Comparison of ENCODE assay signal across 8 cellular contexts in the genomic region with DNA sequence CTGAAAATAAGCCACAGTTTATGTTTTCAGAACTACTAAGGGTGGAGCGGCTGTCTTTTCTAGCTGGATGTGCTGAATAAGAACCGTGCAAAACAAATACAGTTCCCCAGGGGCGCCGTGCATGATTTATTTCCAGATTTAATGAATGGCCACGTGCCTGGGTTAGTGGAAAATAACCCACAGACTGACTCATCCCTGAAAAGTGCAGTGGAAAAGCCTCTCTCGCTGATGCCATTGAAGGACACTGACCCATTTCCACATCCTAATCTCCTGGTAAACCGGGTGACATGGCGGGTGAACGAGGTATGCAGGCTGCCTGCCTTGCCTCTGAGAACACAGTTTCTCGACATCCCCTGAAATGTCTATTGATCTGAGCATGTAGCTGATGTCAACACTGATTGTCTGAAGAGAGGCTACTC.
A peak's percentile ranks its signal among the peaks of the same experiment; 100 is the strongest.
DNase-seq lines count a peak whose midpoint lies in the region; ATAC-seq, FAIRE-seq and TF ChIP-seq lines count a peak whose summit lies in the region.

No MANE protein-coding gene starts in this region.

- peaks cover 10% of the 10 kb centered on the region for H3K4me1 ChIP-seq in endothelial cell of umbilical vein (ENCODE audit: control insufficient read depth, extremely low read depth, insufficient read depth, low read length)
- peaks cover 9 to 13% of the 10 kb centered on the region in 2 donors for H3K4me1 ChIP-seq in neuronal stem cell (ENCODE audit: control insufficient read depth in 2 of 2, insufficient read depth in 1 of 2, low read depth in 1 of 2, low read length in 2 of 2)
- H3K4me1 ChIP-seq in upper lobe of right lung, result no peaks in the 10 kb centered on the region

- no peaks in the 10 kb centered on the region for H3K36me3 Mint-ChIP-seq in WTC11

- no peak for TF ChIP-seq POLR2A in endothelial cell of umbilical vein (IDR thresholded peaks at IDR 0.05; ENCODE audit: low read depth, low read length)

- H3K4me3 Mint-ChIP-seq in WTC11, result no peak overlapping the region

- H3K79me2 ChIP-seq in endothelial cell of umbilical vein (ENCODE audit: control insufficient read depth, insufficient read depth, low read length), result no peaks in the 10 kb centered on the region

- intact Hi-C loops in endothelial cell of umbilical vein (cut with micrococcal nuclease), result no loop called here
- intact Hi-C loops in upper lobe of right lung (cut with DNase I), result no loop called here

- no peak overlapping the region for H3K4ac ChIP-seq in neuronal stem cell (ENCODE audit: low read length)

- no CpG with 5 or more reads among the region's 10 CpGs for WGBS in neuronal stem cell (ENCODE audit: extremely low coverage in 2 of 2, insufficient read length in 2 of 2, insufficient replicate concordance in 1 of 2), 2 donors

- no peak overlapping the region for H3K27ac ChIP-seq in endothelial cell of umbilical vein (ENCODE audit: insufficient read depth, low read depth, low read length)
- H3K27ac ChIP-seq in neuronal stem cell (replicated peaks; ENCODE audit: low read length), result no peak overlapping the region
- H3K27ac ChIP-seq in upper lobe of right lung, result no peak overlapping the region

- peak; percentile 57 for FAIRE-seq in endothelial cell of umbilical vein (lab: Jason Lieb, UNC)

- no peak overlapping the region for H3K18ac ChIP-seq in neuronal stem cell (ENCODE audit: low read length)

- no peak overlapping the region for H2BK12ac ChIP-seq in neuronal stem cell (ENCODE audit: low read length)

- CTCF ChIA-PET in endothelial cell of umbilical vein (lab: Charles Lee) (interaction anchor here (1.0 kb wide), 1 partner anchor 30 kb away, joined by 4 read pairs; no protein-coding TSS in a partner anchor), WTC11 (lab: Charles Lee) (no interaction called here)

- H2BK5ac ChIP-seq in neuronal stem cell (ENCODE audit: low read length), result no peak overlapping the region

- no peak overlapping the region for H3K4me3 ChIP-seq in endothelial cell of umbilical vein (replicated peaks in 1 of 3; ENCODE audit: insufficient read depth in 1 of 3, low read depth in 1 of 3, low read length in 3 of 3)
- no peak overlapping the region for H3K4me3 ChIP-seq in neuronal stem cell (ENCODE audit: low read length in 2 of 2)
- no peak overlapping the region for H3K4me3 ChIP-seq in upper lobe of right lung

- dilution Hi-C loops in endothelial cell of umbilical vein (cut with MboI; ENCODE audit: extremely low pct_ligation_motif_present, low sequenced_read_pairs), result no loop called here

- no peak overlapping the region for H3K27ac Mint-ChIP-seq in WTC11

- H3K23ac ChIP-seq in neuronal stem cell (ENCODE audit: low read depth, low read length, poor library complexity), result no peak overlapping the region

- peaks cover 20% of the 10 kb centered on the region for H3K4me1 Mint-ChIP-seq in WTC11

- H2BK15ac ChIP-seq in neuronal stem cell (ENCODE audit: low read length), result no peak overlapping the region

- no peak overlapping the region for H4K91ac ChIP-seq in neuronal stem cell (ENCODE audit: low read depth, low read length, poor library complexity)

- peaks cover 2% of the 10 kb centered on the region for H3K27me3 Mint-ChIP-seq in WTC11 (ENCODE audit: low read depth)

- H3K9me3 ChIP-seq in endothelial cell of umbilical vein (replicated peaks; ENCODE audit: control insufficient read depth, insufficient read depth, low read length) (no peaks in the 10 kb centered on the region), neuronal stem cell (replicated peaks in 1 of 2; ENCODE audit: control insufficient read depth in 2 of 2, insufficient read depth in 1 of 2, low read depth in 1 of 2, low read length in 2 of 2) (no peaks in the 10 kb centered on the region), upper lobe of right lung (no peaks in the 10 kb centered on the region)

- no peak overlapping the region for H3K14ac ChIP-seq in neuronal stem cell (ENCODE audit: low read length)

- H4K8ac ChIP-seq in neuronal stem cell (ENCODE audit: low read depth, low read length), result no peak overlapping the region

- H3K27me3 ChIP-seq in endothelial cell of umbilical vein (ENCODE audit: control insufficient read depth in 2 of 2, insufficient read depth in 2 of 2, low read length in 2 of 2), result no peaks in the 10 kb centered on the region
- H3K27me3 ChIP-seq in neuronal stem cell (ENCODE audit: control insufficient read depth in 3 of 3, insufficient read depth in 3 of 3, low read depth in 1 of 3, low read length in 3 of 3), result peaks cover 0 to 8% (median 0%) of the 10 kb centered on the region in 3 experiments
- no peaks in the 10 kb centered on the region for H3K27me3 ChIP-seq in upper lobe of right lung

- H3K79me1 ChIP-seq in neuronal stem cell (ENCODE audit: low read depth, low read length), result no peaks in the 10 kb centered on the region

- no peaks in the 10 kb centered on the region for H3K36me3 ChIP-seq in endothelial cell of umbilical vein (ENCODE audit: control insufficient read depth in 2 of 2, extremely low read depth in 1 of 2, insufficient read depth in 2 of 2, low read length in 2 of 2)
- H3K36me3 ChIP-seq in neuronal stem cell (replicated peaks in 1 of 2; ENCODE audit: control insufficient read depth in 2 of 2, insufficient read depth in 2 of 2, low read length in 2 of 2), result no peaks in the 10 kb centered on the region
- no peaks in the 10 kb centered on the region for H3K36me3 ChIP-seq in upper lobe of right lung

- POLR2A ChIA-PET in endothelial cell of umbilical vein (lab: Charles Lee), result no interaction called here
- POLR2A ChIA-PET in WTC11 (lab: Charles Lee), result no interaction called here

- no TSS peak for BruUV-seq in endothelial cell of umbilical vein (replicated peaks; lab: Mats Ljungman, UMichigan)

- H4K20me1 ChIP-seq in endothelial cell of umbilical vein (replicated peaks; ENCODE audit: control insufficient read depth, extremely low read depth, insufficient read depth, low read length), result no peaks in the 10 kb centered on the region

- H3K9me3 Mint-ChIP-seq in WTC11, result no peaks in the 10 kb centered on the region

- H2AFZ ChIP-seq in endothelial cell of umbilical vein (ENCODE audit: low read depth, low read length) (no peak overlapping the region), neuronal stem cell (ENCODE audit: low read length) (peak overlapping the region; percentile 50)

- H2AK5ac ChIP-seq in neuronal stem cell (ENCODE audit: low read depth, low read length), result no peak overlapping the region

- H3K4me2 ChIP-seq in endothelial cell of umbilical vein (ENCODE audit: insufficient read depth, low read length), result peak overlapping the region; percentile 21
- H3K4me2 ChIP-seq in neuronal stem cell (ENCODE audit: insufficient read depth, low read length, poor library complexity, severe bottlenecking), result no peak overlapping the region

- DNase-seq in COR-L47 (lab: John Stamatoyannopoulos, UW) (peak; percentile 62), NCI-H2171 (lab: John Stamatoyannopoulos, UW) (peak; percentile 12), endothelial cell of umbilical vein (ENCODE audit: low read depth, low spot score) (peak; percentile 68), neuronal stem cell (ENCODE audit: low spot score) (no peak), upper lobe of right lung (no peak), WTC11 (ENCODE audit: low spot score) (no peak)

- no peak overlapping the region for H2BK120ac ChIP-seq in neuronal stem cell (ENCODE audit: low read depth, low read length)

- ATAC-seq in upper lobe of right lung, result no peak
- no peak for ATAC-seq in GM18907 (IDR thresholded peaks at IDR 0.05; ENCODE audit: unreplicated experiment)
- no peak for ATAC-seq in WTC11
- ATAC-seq in HG03565 (IDR thresholded peaks at IDR 0.05; ENCODE audit: unreplicated experiment), result no peak

- H3K9ac ChIP-seq in endothelial cell of umbilical vein (replicated peaks; ENCODE audit: extremely low read depth, insufficient read depth, low read length), result no peak overlapping the region
- H3K9ac ChIP-seq in neuronal stem cell (ENCODE audit: low read depth, low read length, poor library complexity), result no peak overlapping the region

- no peak for TF ChIP-seq CTCF in endothelial cell of umbilical vein (IDR thresholded peaks at IDR 0.05; ENCODE audit: extremely low read depth in 1 of 2, insufficient read depth in 1 of 2, low read depth in 1 of 2, low read length in 2 of 2)
- TF ChIP-seq CTCF in upper lobe of right lung (IDR thresholded peaks at IDR 0.05), result no peak
- no peak for TF ChIP-seq CTCF in WTC11 (IDR thresholded peaks at IDR 0.05)

- no peaks in the 10 kb centered on the region for H3K9me1 ChIP-seq in endothelial cell of umbilical vein (replicated peaks; ENCODE audit: control insufficient read depth, extremely low read depth, insufficient read depth, low read length)

TF ChIP-seq in endothelial cell of umbilical vein, 7 proteins besides CTCF, POLR2A, EP300 and RAD21:
- no peak for TF ChIP-seq JUN (IDR thresholded peaks at IDR 0.05; ENCODE audit: borderline replicate concordance, insufficient read depth, insufficient read length, low read depth)
- TF ChIP-seq POLR2AphosphoS5 (IDR thresholded peaks at IDR 0.05; ENCODE audit: insufficient read depth, low read depth, low read length), result no peak
- peak; percentile 60 for TF ChIP-seq FOS (IDR thresholded peaks at IDR 0.05; ENCODE audit: borderline replicate concordance, insufficient read depth, low read length)
- TF ChIP-seq GATA2 (IDR thresholded peaks at IDR 0.05; ENCODE audit: insufficient read depth, insufficient read length, low read depth, low read length), result no peak
TF ChIP-seq in endothelial cell of umbilical vein: peak in this region for 1.

TF ChIP-seq in WTC11, 78 proteins besides CTCF, POLR2A, EP300 and RAD21 (continues in another document):
- no peak for TF ChIP-seq TEAD4 (CRISPR knock-in tag; IDR thresholded peaks at IDR 0.05)
- TF ChIP-seq OVOL2 (CRISPR knock-in tag; IDR thresholded peaks at IDR 0.05; ENCODE audit: borderline replicate concordance), result no peak
- no peak for TF ChIP-seq SOX15 (CRISPR knock-in tag; IDR thresholded peaks at IDR 0.05)
- no peak for TF ChIP-seq MYBL2 (CRISPR knock-in tag; IDR thresholded peaks at IDR 0.05)
- TF ChIP-seq PRRX2 (CRISPR knock-in tag; IDR thresholded peaks at IDR 0.05), result no peak
- TF ChIP-seq FOXJ3 (CRISPR knock-in tag; IDR thresholded peaks at IDR 0.05; ENCODE audit: borderline replicate concordance), result no peak

Comparison
In these comparisons a context has a peak if more than half of its experiments do, and no peak if none do; other contexts are left out.
1. DNase-seq: peak in COR-L47 (single experiment), NCI-H2171 (single experiment) and endothelial cell of umbilical vein (single experiment); none in neuronal stem cell (single experiment), upper lobe of right lung (single experiment) and WTC11 (single experiment).